29 cellular contexts compared by ENCODE assay signal in the genomic region with DNA sequence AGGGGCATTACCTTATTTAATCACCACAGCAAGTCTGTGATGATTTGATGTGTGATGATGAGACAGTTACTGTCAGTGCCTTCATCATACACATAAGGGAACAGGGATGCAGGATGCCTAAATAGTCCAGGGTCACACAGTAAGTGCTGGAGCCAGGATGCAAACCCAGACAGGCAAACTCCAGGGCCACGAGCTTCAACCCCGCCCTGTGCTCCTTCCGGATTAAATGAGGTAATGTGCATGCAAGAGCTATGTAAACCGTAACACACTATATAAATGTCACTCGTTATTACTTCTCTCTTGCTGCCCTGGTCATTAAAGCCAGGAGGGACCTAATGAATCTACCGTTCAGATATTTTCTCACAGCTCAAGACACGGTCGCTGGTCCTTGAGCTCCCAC. TPM values are rescaled to one million over a fixed set of nuclear protein-coding genes. Genes with fewer than 3 reads are reported as not detected.
DNase-seq lines count a peak whose midpoint lies in the region; ATAC-seq, FAIRE-seq and TF ChIP-seq lines count a peak whose summit lies in the region.
"Had no signal": no experiment of that assay in that cellular context is flagged by ENCODE, and none has a peak within 500 bp of the region (broad histone marks: within the 10 kb centered on the region; RNA-seq: fewer than 3 reads in every experiment).

No MANE protein-coding gene starts in this region.

- ATAC-seq in K562: peak; percentile 51; the same call in 2 of the 3 replicates
- ATAC-seq: GM12878 had no signal

- peak; percentile 3 for DNase-seq in HFF-Myc (ENCODE audit: extremely low read depth, low read depth)
- no peak for DNase-seq in K562 (ENCODE audit: extremely low read depth in 1 of 4, low spot score in 3 of 4)
- no peak for DNase-seq in urothelium cell line (ENCODE audit: low spot score)
- no peak for DNase-seq in NCI-H446 treated with DMSO at 0.1 percent for 48 hours (lab: John Stamatoyannopoulos, UW)
- no peak for DNase-seq in activated CD4-positive, alpha-beta T cell treated with anti-CD3 and anti-CD28 coated beads, Interleukin-2, amount 10 ng/mL, durations not matched to agents 7 days and 5 days
- DNase-seq: 8988T; ACHN; BE2C; C1 segment of cervical spinal cord; CD4-positive, alpha-beta memory T cell; CD4-positive, CD25-positive, alpha-beta regulatory T cell; CD8-positive, alpha-beta memory T cell; COR-L47; DMS 273 treated with DMSO at 0.1 percent for 48 hours; DMS153; DMS79; DND-41; EL; GDM1 had no signal

- H3K9me1 ChIP-seq in K562 (ENCODE audit: control insufficient read depth, insufficient read depth, low read length): no peaks in the 10 kb centered on the region

- 0 out of 2 replicates have a peak, but pooled peaks cover 5% of the 10 kb centered on the region for H4K20me1 ChIP-seq in K562 (replicated peaks; ENCODE audit: control insufficient read depth, insufficient read depth, low read length)
- H4K20me1 ChIP-seq: BLaER1 had no signal

- POLR2A ChIA-PET in K562 (lab: Yijun Ruan, JAX): no interaction called here
- POLR2A ChIA-PET in activated CD4-positive, alpha-beta T cell treated with anti-CD3 and anti-CD28 coated beads, Interleukin-2, amount 10 ng/mL, durations not matched to agents 7 days and 5 days (lab: Charles Lee): no interaction called here

- TF ChIP-seq RAD21 in K562 (CRISPR knock-in tag; conservative IDR thresholded peaks at IDR 0.05 in 1 of 2, IDR thresholded peaks at IDR 0.05 in 1 of 2): no peak

- H3K9ac ChIP-seq in K562 (ENCODE audit: insufficient read depth in 1 of 2, low read depth in 2 of 2, low read length in 2 of 2): no peak overlapping the region
- H3K9ac ChIP-seq: BLaER1 had no signal

- in situ Hi-C loops in K562 (cut with MboI): no loop called here

- TF ChIP-seq CTCF in HFF-Myc (IDR thresholded peaks at IDR 0.05; ENCODE audit: low read depth, low read length, missing control alignments): no peak
- TF ChIP-seq CTCF in K562 (IDR thresholded peaks at IDR 0.05 in 2 of 3, conservative IDR thresholded peaks at IDR 0.05 in 1 of 3; ENCODE audit: insufficient read depth in 2 of 3, low read depth in 1 of 3, low read length in 3 of 3): no peak

- FAIRE-seq in K562 (lab: Jason Lieb, UNC) (no peak), urothelium cell line (lab: Jason Lieb, UNC) (peak; percentile 80)
- FAIRE-seq: A204.1, GM12878, GM12892, GM18507 had no signal

- H3K27ac ChIP-seq in K562 (ENCODE audit: extremely low read depth, low read depth, low read length): no peak overlapping the region
- H3K27ac ChIP-seq: BLaER1 had no signal

- H3K36me3 ChIP-seq in K562 (ENCODE audit: control insufficient read depth, insufficient read depth, low read length): no peaks in the 10 kb centered on the region
- H3K36me3 ChIP-seq: BE2C, BLaER1 had no signal

- H3K4me3 ChIP-seq in HFF-Myc (replicated peaks; ENCODE audit: low read depth, low read length): no peak overlapping the region
- no peak overlapping the region for H3K4me3 ChIP-seq in K562
- H3K4me3 ChIP-seq: BLaER1, GM12878 had no signal

- no peaks in the 10 kb centered on the region for H3K36me3 Mint-ChIP-seq in activated CD4-positive, alpha-beta T cell treated with anti-CD3 and anti-CD28 coated beads, Interleukin-2, amount 10 ng/mL, durations not matched to agents 7 days and 5 days (ENCODE audit: low read depth)
- H3K36me3 Mint-ChIP-seq: CD14-positive monocyte; CD4-positive, alpha-beta memory T cell; CD4-positive, CD25-positive, alpha-beta regulatory T cell; CD8-positive, alpha-beta memory T cell had no signal

- CTCF ChIA-PET in K562 (lab: Yijun Ruan, JAX; ENCODE audit: low intra/inter-chr PET ratio): no interaction called here
- CTCF ChIA-PET in activated CD4-positive, alpha-beta T cell treated with anti-CD3 and anti-CD28 coated beads, Interleukin-2, amount 10 ng/mL, durations not matched to agents 7 days and 5 days (lab: Charles Lee): no interaction called here

- no peak for TF ChIP-seq POLR2A in K562 (conservative IDR thresholded peaks at IDR 0.05)

- H3K9me3 ChIP-seq in K562 (replicated peaks; ENCODE audit: control insufficient read depth, insufficient read depth, low read depth, low read length): no peaks in the 10 kb centered on the region
- H3K9me3 ChIP-seq: BE2C, BLaER1 had no signal

- H3K4me2 ChIP-seq in K562 (ENCODE audit: insufficient read depth, low read length): no peak overlapping the region; the same call in 1 of the 2 replicates
- H3K4me2 ChIP-seq: BLaER1 had no signal

- H3K4me1 Mint-ChIP-seq in activated CD4-positive, alpha-beta T cell treated with anti-CD3 and anti-CD28 coated beads, Interleukin-2, amount 10 ng/mL, durations not matched to agents 7 days and 5 days: no peaks in the 10 kb centered on the region
- H3K4me1 Mint-ChIP-seq: CD4-positive, alpha-beta memory T cell; CD4-positive, CD25-positive, alpha-beta regulatory T cell; CD8-positive, alpha-beta memory T cell had no signal

- BruUV-seq in K562 (replicated peaks; lab: Mats Ljungman, UMichigan): no TSS peak

- H3K27me3 ChIP-seq in K562 (ENCODE audit: control insufficient read depth in 2 of 2, insufficient read depth in 2 of 2, low read length in 2 of 2): peaks cover 9 to 20% of the 10 kb centered on the region in 2 experiments
- H3K27me3 ChIP-seq: BE2C, BLaER1 had no signal

- H3K79me2 ChIP-seq in K562 (ENCODE audit: control insufficient read depth, insufficient read depth, low read length): no peaks in the 10 kb centered on the region

- no peaks in the 10 kb centered on the region for H3K4me1 ChIP-seq in K562 (replicated peaks in 1 of 2; ENCODE audit: control insufficient read depth in 2 of 2, insufficient read depth in 2 of 2, low read length in 2 of 2)
- H3K4me1 ChIP-seq: BE2C had no signal

- no peak overlapping the region for H2AFZ ChIP-seq in K562 (ENCODE audit: low read depth, low read length)

- H3K4me3 Mint-ChIP-seq in activated CD4-positive, alpha-beta T cell treated with anti-CD3 and anti-CD28 coated beads, Interleukin-2, amount 10 ng/mL, durations not matched to agents 7 days and 5 days: no peak overlapping the region
- H3K4me3 Mint-ChIP-seq: CD14-positive monocyte; CD4-positive, alpha-beta memory T cell; CD4-positive, CD25-positive, alpha-beta regulatory T cell; CD8-positive, alpha-beta memory T cell had no signal

- no peak for TF ChIP-seq EP300 in K562 (IDR thresholded peaks at IDR 0.05; ENCODE audit: low read length)

- intact Hi-C loops in K562 (cut with micrococcal nuclease): no loop called here

- no peaks in the 10 kb centered on the region for H3K9me3 Mint-ChIP-seq in activated CD4-positive, alpha-beta T cell treated with anti-CD3 and anti-CD28 coated beads, Interleukin-2, amount 10 ng/mL, durations not matched to agents 7 days and 5 days
- H3K9me3 Mint-ChIP-seq: CD14-positive monocyte; CD4-positive, CD25-positive, alpha-beta regulatory T cell; CD8-positive, alpha-beta memory T cell had no signal

- no peak overlapping the region for H3K27ac Mint-ChIP-seq in activated CD4-positive, alpha-beta T cell treated with anti-CD3 and anti-CD28 coated beads, Interleukin-2, amount 10 ng/mL, durations not matched to agents 7 days and 5 days
- H3K27ac Mint-ChIP-seq: CD14-positive monocyte; CD4-positive, alpha-beta memory T cell; CD4-positive, CD25-positive, alpha-beta regulatory T cell; CD8-positive, alpha-beta memory T cell had no signal

- WGBS in K562 (ENCODE audit: insufficient coverage, low coverage, missing lambda C conversion rate): 3% methylated on average over 8 of the region's 8 CpGs

- peaks cover 2% of the 10 kb centered on the region for H3K27me3 Mint-ChIP-seq in activated CD4-positive, alpha-beta T cell treated with anti-CD3 and anti-CD28 coated beads, Interleukin-2, amount 10 ng/mL, durations not matched to agents 7 days and 5 days
- H3K27me3 Mint-ChIP-seq: CD4-positive, CD25-positive, alpha-beta regulatory T cell had no signal

TF ChIP-seq in K562, 482 proteins besides CTCF, POLR2A, EP300 and RAD21:
- TF ChIP-seq ETV1 (tag; conservative IDR thresholded peaks at IDR 0.05; ENCODE audit: low read depth): peak; percentile 51; the same call in 1 of the 2 replicates
- no peak for TF ChIP-seq NONO (IDR thresholded peaks at IDR 0.05; ENCODE audit: low read depth in 2 of 2, low read length in 1 of 2)
- TF ChIP-seq FOXA3 (CRISPR knock-in tag; conservative IDR thresholded peaks at IDR 0.05 in 1 of 2, IDR thresholded peaks at IDR 0.05 in 1 of 2): no peak
- no peak for TF ChIP-seq CEBPG (CRISPR knock-in tag; IDR thresholded peaks at IDR 0.05)
- 0 out of 4 replicates have a peak, but pooled peaks of 1 of the 2 experiments have one; percentile 27 for TF ChIP-seq CEBPG (tag; conservative IDR thresholded peaks at IDR 0.05 in 1 of 2, IDR thresholded peaks at IDR 0.05 in 1 of 2)
TF ChIP-seq in K562: peak in this region for 2.

RNA-seq across cellular contexts. Expression of gene SMIM23, which starts 12.8 kb away (rescaled TPM):
- total RNA-seq in K562 (2011; cell fraction: chromatin; rRNA removed; ENCODE audit: low replicate concordance): not detected in 2 replicates
- total RNA-seq in K562 (2011; cell fraction: nucleolus; rRNA removed): not detected in 2 replicates
- not detected in 2 replicates for total RNA-seq in K562 (2011; cell fraction: nucleoplasm; rRNA removed)
- total RNA-seq in K562 (2014; rRNA removed): not detected in 2 replicates
- total RNA-seq in K562 (2014; rRNA removed; fragmentation: Illumina TruSeq; extraction: Trizol): not detected in 2 replicates
- total RNA-seq in K562 (2015; rRNA removed; fragmentation: Illumina TruSeq; extraction: Trizol): not detected in 2 replicates
- total RNA-seq in K562 (2021): not detected in 2 replicates
- not detected in 2 replicates for polyA plus RNA-seq in K562 (2011; rRNA removed)
- not detected in 2 replicates for polyA plus RNA-seq in K562 (2011; cell fraction: cytosol; rRNA removed)
- not detected in 2 replicates for polyA plus RNA-seq in K562 (2011; cell fraction: nucleus; rRNA removed)
- polyA plus RNA-seq in K562 (2012): not detected in 2 replicates
- not detected in 2 replicates for polyA plus RNA-seq in K562 (2014; fragmentation: Illumina TruSeq; extraction: Trizol)
- not detected for polyA plus RNA-seq in K562 (2014; fragmentation: Nextera tagmentation; extraction: Ambion mirVana)
- not detected in 2 replicates for polyA plus RNA-seq in K562 (2014; rRNA removed)
- polyA minus RNA-seq in K562 (2011; rRNA and poly(A)+ RNA removed): not detected in 2 replicates
- polyA minus RNA-seq in K562 (2011; cell fraction: cytosol; rRNA and poly(A)+ RNA removed): not detected in 2 replicates
- not detected in 2 replicates for polyA minus RNA-seq in K562 (2011; cell fraction: nucleus; rRNA and poly(A)+ RNA removed)
- not detected for total RNA-seq in activated CD4-positive, alpha-beta T cell treated with anti-CD3 and anti-CD28 coated beads, Interleukin-2, amount 10 ng/mL, durations not matched to agents 7 days and 5 days
- total RNA-seq: A673; CD4-positive, alpha-beta memory T cell; CD4-positive, CD25-positive, alpha-beta regulatory T cell; CD8-positive, alpha-beta memory T cell; Daoy; G401; GM12878 had no signal
- polyA plus RNA-seq: AG04450; CD14-positive monocyte; CD4-positive, alpha-beta memory T cell; CD4-positive, CD25-positive, alpha-beta regulatory T cell; CD8-positive, alpha-beta memory T cell; GM12878 had no signal
